ENCODE assay signal across 16 cellular contexts in genomic region chr2:133818661-133819060, GRCh38.
"Had no signal": no experiment of that assay in that cellular context is flagged by ENCODE, and none has a peak within 500 bp of the region (broad histone marks: within the 10 kb centered on the region; RNA-seq: fewer than 3 reads in every experiment).

No MANE protein-coding gene starts in this region.

- H3K27me3 ChIP-seq: breast epithelium, neural progenitor cell, transverse colon had no signal

- H3K27ac ChIP-seq: breast epithelium, neural progenitor cell, transverse colon had no signal

- FAIRE-seq: endometrium, frontal cortex, small intestine had no signal

- ATAC-seq: activated CD8-positive, alpha-beta memory T cell treated with anti-CD3 and anti-CD28 coated beads, Interleukin-2, amount 10 ng/mL, durations not matched to agents 7 days and 5 days; activated naive CD4-positive, alpha-beta T cell treated with anti-CD3 and anti-CD28 coated beads, Interleukin-2, amount 50 U/mL, for 72 hours had no signal

- H3K9me3 ChIP-seq: breast epithelium, transverse colon had no signal

- H3K4me3 ChIP-seq: breast epithelium, neural progenitor cell, transverse colon had no signal

- DNase-seq: activated CD4-positive, alpha-beta T cell treated with anti-CD3 and anti-CD28 coated beads for 1 hour; activated CD4-positive, alpha-beta T cell treated with anti-CD3 and anti-CD28 coated beads, Interleukin-2, amount 50 U/mL, for 48 hours; activated CD8-positive, alpha-beta memory T cell treated with anti-CD3 and anti-CD28 coated beads, Interleukin-2, amount 10 ng/mL, durations not matched to agents 7 days and 5 days; activated effector memory CD4-positive, alpha-beta T cell treated with Interleukin-2 at 50 U/mL for 16 hours; activated T-cell treated with anti-CD3 and anti-CD28 coated beads, Interleukin-2, amount 50 U/mL, for 24 hours; amygdala; left ventricle myocardium superior; mesendoderm; small intestine; T-helper 9 cell; transverse colon had no signal

- H2AFZ ChIP-seq: neural progenitor cell had no signal

- H3K4me2 ChIP-seq: neural progenitor cell had no signal

- H3K36me3 ChIP-seq: breast epithelium, neural progenitor cell, transverse colon had no signal

- H3K9ac ChIP-seq: neural progenitor cell had no signal

- H3K4me1 ChIP-seq: breast epithelium, neural progenitor cell, transverse colon had no signal
